ENCODE assay signal across 1 cellular context in the genomic region with DNA sequence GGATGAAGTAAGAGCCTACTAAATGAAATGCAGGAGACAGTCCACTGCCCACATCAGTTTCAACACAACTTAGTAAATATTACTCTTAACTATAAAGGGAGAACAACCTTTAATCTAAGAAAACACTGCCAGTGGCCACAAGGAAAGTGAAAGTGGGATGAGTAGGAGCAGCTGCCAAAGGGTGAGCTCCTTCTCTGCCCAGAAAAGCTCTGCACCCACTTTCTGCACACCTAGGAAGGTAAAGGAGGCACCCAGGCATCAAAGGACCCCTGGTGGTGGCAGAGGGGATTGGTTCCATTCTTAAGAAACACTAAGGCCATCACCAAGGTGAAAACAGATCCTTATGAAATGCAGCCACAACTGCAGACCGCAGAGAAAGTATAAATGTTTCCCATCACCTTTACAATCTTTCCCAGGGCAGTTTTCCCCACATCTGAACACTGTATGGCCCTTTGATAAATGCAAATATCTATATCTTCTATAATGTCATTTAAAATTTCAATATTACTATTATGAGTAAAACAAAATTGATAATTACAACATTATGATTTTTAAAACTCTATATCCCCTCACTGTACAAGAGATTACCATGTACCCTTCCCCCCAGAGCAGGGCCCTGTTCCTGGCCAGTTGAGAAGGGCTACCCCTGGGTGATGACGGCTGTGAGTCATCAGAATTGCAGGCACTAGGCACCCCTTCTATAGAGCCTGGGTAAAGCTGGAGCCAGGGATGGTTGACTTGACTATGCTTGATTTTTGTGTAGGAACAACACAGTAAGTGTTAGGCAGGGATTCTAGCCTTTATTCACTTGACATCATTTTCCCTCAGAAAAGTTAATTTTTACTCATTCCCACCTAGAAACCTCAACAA.
TF ChIP-seq lines count a peak whose summit lies in the region.

No MANE protein-coding gene starts in this region.

TF ChIP-seq in WTC11, 78 proteins besides CTCF, POLR2A, EP300 and RAD21 (continued from another document):
- TF ChIP-seq, protein P1, sequence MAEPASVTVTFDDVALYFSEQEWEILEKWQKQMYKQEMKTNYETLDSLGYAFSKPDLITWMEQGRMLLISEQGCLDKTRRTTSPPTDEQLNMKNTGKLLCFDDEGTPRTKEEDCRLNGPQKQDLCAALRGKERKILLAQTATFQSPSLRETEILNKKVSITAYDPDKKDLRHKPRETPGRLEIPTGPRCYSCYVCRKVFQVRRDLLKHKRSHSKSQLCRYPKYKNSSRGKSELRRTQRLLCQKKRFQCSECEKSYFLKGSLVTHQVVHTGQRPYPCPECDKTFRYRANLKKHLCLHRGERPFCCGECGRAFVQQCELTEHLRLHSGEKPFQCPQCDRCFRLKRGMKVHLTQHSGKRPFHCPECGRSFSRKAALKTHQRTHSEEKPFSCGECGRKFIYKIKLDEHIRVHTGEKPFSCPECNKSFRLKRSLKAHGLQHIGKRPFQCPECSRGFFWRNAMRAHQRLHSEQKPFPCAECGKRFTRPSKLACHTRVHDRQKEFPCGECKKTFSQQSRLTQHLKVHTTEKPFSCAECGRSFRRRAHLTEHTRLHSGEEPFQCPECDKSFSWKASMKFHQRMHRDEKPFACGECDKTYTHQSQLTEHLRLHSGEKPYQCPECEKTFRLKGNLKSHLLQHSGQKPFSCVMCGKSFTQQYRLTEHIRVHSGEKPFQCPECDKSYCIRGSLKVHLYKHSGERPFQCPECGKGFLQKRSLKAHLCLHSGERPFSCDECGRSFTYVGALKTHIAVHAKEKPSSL (CRISPR knock-in tag; conservative IDR thresholded peaks at IDR 0.05): no peak
- TF ChIP-seq ZNF121 (CRISPR knock-in tag; IDR thresholded peaks at IDR 0.05): no peak
- no peak for TF ChIP-seq ZNF423 (CRISPR knock-in tag; IDR thresholded peaks at IDR 0.05)
- no peak for TF ChIP-seq ZNF396 (CRISPR knock-in tag; IDR thresholded peaks at IDR 0.05; ENCODE audit: borderline replicate concordance)
- TF ChIP-seq JAZF1 (CRISPR knock-in tag; IDR thresholded peaks at IDR 0.05): no peak
- no peak for TF ChIP-seq ZNF416 (CRISPR knock-in tag; IDR thresholded peaks at IDR 0.05)
- TF ChIP-seq, protein P2, sequence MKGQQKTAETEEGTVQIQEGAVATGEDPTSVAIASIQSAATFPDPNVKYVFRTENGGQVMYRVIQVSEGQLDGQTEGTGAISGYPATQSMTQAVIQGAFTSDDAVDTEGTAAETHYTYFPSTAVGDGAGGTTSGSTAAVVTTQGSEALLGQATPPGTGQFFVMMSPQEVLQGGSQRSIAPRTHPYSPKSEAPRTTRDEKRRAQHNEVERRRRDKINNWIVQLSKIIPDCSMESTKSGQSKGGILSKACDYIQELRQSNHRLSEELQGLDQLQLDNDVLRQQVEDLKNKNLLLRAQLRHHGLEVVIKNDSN (CRISPR knock-in tag; IDR thresholded peaks at IDR 0.05): no peak
- TF ChIP-seq, protein P3, sequence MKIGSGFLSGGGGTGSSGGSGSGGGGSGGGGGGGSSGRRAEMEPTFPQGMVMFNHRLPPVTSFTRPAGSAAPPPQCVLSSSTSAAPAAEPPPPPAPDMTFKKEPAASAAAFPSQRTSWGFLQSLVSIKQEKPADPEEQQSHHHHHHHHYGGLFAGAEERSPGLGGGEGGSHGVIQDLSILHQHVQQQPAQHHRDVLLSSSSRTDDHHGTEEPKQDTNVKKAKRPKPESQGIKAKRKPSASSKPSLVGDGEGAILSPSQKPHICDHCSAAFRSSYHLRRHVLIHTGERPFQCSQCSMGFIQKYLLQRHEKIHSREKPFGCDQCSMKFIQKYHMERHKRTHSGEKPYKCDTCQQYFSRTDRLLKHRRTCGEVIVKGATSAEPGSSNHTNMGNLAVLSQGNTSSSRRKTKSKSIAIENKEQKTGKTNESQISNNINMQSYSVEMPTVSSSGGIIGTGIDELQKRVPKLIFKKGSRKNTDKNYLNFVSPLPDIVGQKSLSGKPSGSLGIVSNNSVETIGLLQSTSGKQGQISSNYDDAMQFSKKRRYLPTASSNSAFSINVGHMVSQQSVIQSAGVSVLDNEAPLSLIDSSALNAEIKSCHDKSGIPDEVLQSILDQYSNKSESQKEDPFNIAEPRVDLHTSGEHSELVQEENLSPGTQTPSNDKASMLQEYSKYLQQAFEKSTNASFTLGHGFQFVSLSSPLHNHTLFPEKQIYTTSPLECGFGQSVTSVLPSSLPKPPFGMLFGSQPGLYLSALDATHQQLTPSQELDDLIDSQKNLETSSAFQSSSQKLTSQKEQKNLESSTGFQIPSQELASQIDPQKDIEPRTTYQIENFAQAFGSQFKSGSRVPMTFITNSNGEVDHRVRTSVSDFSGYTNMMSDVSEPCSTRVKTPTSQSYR (CRISPR knock-in tag; IDR thresholded peaks at IDR 0.05): no peak
- no peak for TF ChIP-seq TEAD4 (CRISPR knock-in tag; IDR thresholded peaks at IDR 0.05)
